30 cellular contexts compared by ENCODE assay signal in genomic region chr4:153403761-153404160, GRCh38. TPM values are rescaled to one million over a fixed set of nuclear protein-coding genes. Genes with fewer than 3 reads are reported as not detected.
"Had no signal": no experiment of that assay in that cellular context is flagged by ENCODE, and none has a peak within 500 bp of the region (broad histone marks: within the 10 kb centered on the region; RNA-seq: fewer than 3 reads in every experiment).

No MANE protein-coding gene starts in this region.

- DNase-seq: activated CD4-positive, alpha-beta memory T cell treated with anti-CD3 and anti-CD28 coated beads, Interleukin-2, amount 10 ng/mL, durations not matched to agents 7 days and 5 days; activated CD4-positive, alpha-beta T cell treated with anti-CD3 and anti-CD28 coated beads for 1 hour; activated CD4-positive, alpha-beta T cell treated with anti-CD3 and anti-CD28 coated beads for 48 hours; activated CD4-positive, CD25-positive, alpha-beta regulatory T cell; activated CD8-positive, alpha-beta memory T cell treated with anti-CD3 and anti-CD28 coated beads for 24 hours; activated CD8-positive, alpha-beta memory T cell treated with anti-CD3 and anti-CD28 coated beads, Interleukin-2, amount 10 ng/mL, durations not matched to agents 7 days and 5 days; activated CD8-positive, alpha-beta memory T cell treated with anti-CD3 and anti-CD28 coated beads, Interleukin-2, amount 50 U/mL, for 48 hours; activated effector memory CD4-positive, alpha-beta T cell treated with Interleukin-2 at 50 U/mL for 16 hours; activated naive CD4-positive, alpha-beta T cell treated with anti-CD3 and anti-CD28 coated beads, Interleukin-2, amount 10 ng/mL, durations not matched to agents 7 days and 5 days; activated naive CD8-positive, alpha-beta T cell treated with anti-CD3 and anti-CD28 coated beads, Interleukin-2, amount 50 U/mL, for 24 hours; activated T-cell treated with anti-CD3 and anti-CD28 coated beads, Interleukin-2, amount 50 U/mL, for 48 hours; amygdala; Kasumi-1; KG1; MG63; NCI-H1048; NCI-H1105 treated with DMSO at 0.1 percent for 48 hours; NCI-H1436; NCI-H1694 treated with DMSO at 0.1 percent for 48 hours; NCI-H2029; NCI-H446 treated with DMSO at 0.1 percent for 48 hours; NCI-H524 treated with DMSO at 0.1 percent for 48 hours; SHP77; SJCRH30; T1000; WERI-Rb-1 had no signal

- H3K36me3 ChIP-seq: ascending aorta, cardiac muscle cell, MG63, WERI-Rb-1 had no signal

- H3K27me3 ChIP-seq: ascending aorta, cardiac muscle cell, MG63, SJCRH30 had no signal

- H3K4me3 ChIP-seq: ascending aorta, cardiac muscle cell, MG63, SJCRH30, SK-N-MC had no signal

- ATAC-seq: activated CD8-positive, alpha-beta memory T cell treated with anti-CD3 and anti-CD28 coated beads, Interleukin-2, amount 10 ng/mL, durations not matched to agents 7 days and 5 days; activated naive CD8-positive, alpha-beta T cell treated with anti-CD3 and anti-CD28 coated beads, Interleukin-2, amount 50 U/mL, for 24 hours; Panc1 had no signal

- H3K9me3 ChIP-seq: ascending aorta, MG63, SJCRH30 had no signal

- H3K4me1 ChIP-seq: ascending aorta, SJCRH30 had no signal

- H3K27ac ChIP-seq: ascending aorta, cardiac muscle cell, SJCRH30, SK-N-MC, WERI-Rb-1 had no signal

RNA-seq across cellular contexts. Expression of gene MND1, which starts 59.3 kb away (rescaled TPM):
- total RNA-seq: ascending aorta had no signal
